ENCODE assay signal across 24 cellular contexts in the genomic region with DNA sequence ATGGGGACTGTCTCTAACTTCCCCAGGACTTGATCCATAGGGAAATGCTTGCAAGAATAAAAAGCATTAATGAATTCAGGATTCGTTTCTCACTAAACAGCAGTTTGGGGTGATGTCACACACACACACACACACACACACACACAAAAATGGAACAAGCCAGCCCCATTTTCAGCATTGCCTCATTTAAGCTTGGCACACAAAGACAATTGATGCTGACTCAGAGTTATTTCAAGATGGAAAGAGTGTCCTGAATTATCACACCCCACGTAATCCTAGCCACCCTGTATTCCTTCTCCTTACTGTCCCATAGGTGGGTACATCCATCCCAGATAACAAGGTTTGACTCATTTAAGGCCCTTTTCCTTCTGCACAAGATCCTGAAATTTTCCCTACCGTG.
"Had no signal": no experiment of that assay in that cellular context is flagged by ENCODE, and none has a peak within 500 bp of the region (broad histone marks: within the 10 kb centered on the region; RNA-seq: fewer than 3 reads in every experiment).

No MANE protein-coding gene starts in this region.

- H3K4me1 Mint-ChIP-seq: activated B cell treated with CpG ODN at 0.5 μM for 24 hours; activated CD4-positive, alpha-beta T cell treated with anti-CD3 and anti-CD28 coated beads, Interleukin-2, amount 10 ng/mL, durations not matched to agents 24 days and 14 days; activated CD8-positive, alpha-beta memory T cell treated with anti-CD3 and anti-CD28 coated beads, Interleukin-2, amount 10 ng/mL, durations not matched to agents 7 days and 5 days; central memory CD8-positive, alpha-beta T cell; T-cell had no signal

- H3K9me3 Mint-ChIP-seq: activated B cell treated with CpG ODN at 0.5 μM for 24 hours; activated CD4-positive, alpha-beta T cell treated with anti-CD3 and anti-CD28 coated beads, Interleukin-2, amount 10 ng/mL, durations not matched to agents 24 days and 14 days; activated naive CD4-positive, alpha-beta T cell treated with anti-CD3 and anti-CD28 coated beads for 36 hours; activated T-cell treated with anti-CD3 and anti-CD28 coated beads, Interleukin-2, amount 50 U/mL, for 4 hours; central memory CD8-positive, alpha-beta T cell; T-cell had no signal

- H3K27ac ChIP-seq: SK-N-MC had no signal

- DNase-seq: activated B cell treated with CpG ODN at 0.5 μM for 24 hours; activated CD4-positive, alpha-beta T cell treated with anti-CD3 and anti-CD28 coated beads for 1 hour; activated CD4-positive, alpha-beta T cell treated with anti-CD3 and anti-CD28 coated beads, Interleukin-2, amount 10 ng/mL, durations not matched to agents 24 days and 14 days; activated CD4-positive, alpha-beta T cell treated with anti-CD3 and anti-CD28 coated beads, Interleukin-2, amount 50 U/mL, for 48 hours; activated CD8-positive, alpha-beta memory T cell treated with anti-CD3 and anti-CD28 coated beads, Interleukin-2, amount 10 ng/mL, durations not matched to agents 7 days and 5 days; activated gamma-delta T cell; activated naive CD4-positive, alpha-beta T cell treated with anti-CD3 and anti-CD28 coated beads for 36 hours; activated T-cell treated with anti-CD3 and anti-CD28 coated beads, Interleukin-2, amount 50 U/mL, for 4 hours; Kasumi-1; KBM-7; NCI-H1092; NCI-H1417; NCI-H1930; NCI-H2171 treated with DMSO at 0.1 percent for 48 hours; NCI-H345; NCI-H510A; NCI-H526 treated with DMSO at 0.1 percent for 48 hours; NCI-H82; T-cell; T-helper 2 cell; T1000 had no signal

- ATAC-seq: activated CD8-positive, alpha-beta memory T cell treated with anti-CD3 and anti-CD28 coated beads, Interleukin-2, amount 10 ng/mL, durations not matched to agents 7 days and 5 days; activated T-cell treated with anti-CD3 and anti-CD28 coated beads, Interleukin-2, amount 50 U/mL, for 4 hours; T-cell had no signal

- H3K4me3 Mint-ChIP-seq: activated B cell treated with CpG ODN at 0.5 μM for 24 hours; activated CD4-positive, alpha-beta T cell treated with anti-CD3 and anti-CD28 coated beads, Interleukin-2, amount 10 ng/mL, durations not matched to agents 24 days and 14 days; activated CD8-positive, alpha-beta memory T cell treated with anti-CD3 and anti-CD28 coated beads, Interleukin-2, amount 10 ng/mL, durations not matched to agents 7 days and 5 days; activated naive CD4-positive, alpha-beta T cell treated with anti-CD3 and anti-CD28 coated beads for 36 hours; activated naive CD8-positive, alpha-beta T cell; activated T-cell treated with anti-CD3 and anti-CD28 coated beads, Interleukin-2, amount 50 U/mL, for 4 hours; central memory CD8-positive, alpha-beta T cell; T-cell had no signal

- H3K27me3 Mint-ChIP-seq: activated B cell treated with CpG ODN at 0.5 μM for 24 hours; activated CD4-positive, alpha-beta T cell treated with anti-CD3 and anti-CD28 coated beads, Interleukin-2, amount 10 ng/mL, durations not matched to agents 24 days and 14 days; activated CD8-positive, alpha-beta memory T cell treated with anti-CD3 and anti-CD28 coated beads, Interleukin-2, amount 10 ng/mL, durations not matched to agents 7 days and 5 days; activated naive CD8-positive, alpha-beta T cell; central memory CD8-positive, alpha-beta T cell had no signal

- H3K36me3 Mint-ChIP-seq: activated CD8-positive, alpha-beta memory T cell treated with anti-CD3 and anti-CD28 coated beads, Interleukin-2, amount 10 ng/mL, durations not matched to agents 7 days and 5 days; activated naive CD8-positive, alpha-beta T cell; T-cell had no signal

- H3K4me3 ChIP-seq: SK-N-MC had no signal

- H3K27ac Mint-ChIP-seq: activated B cell treated with CpG ODN at 0.5 μM for 24 hours; activated CD4-positive, alpha-beta T cell treated with anti-CD3 and anti-CD28 coated beads, Interleukin-2, amount 10 ng/mL, durations not matched to agents 24 days and 14 days; activated CD8-positive, alpha-beta memory T cell treated with anti-CD3 and anti-CD28 coated beads, Interleukin-2, amount 10 ng/mL, durations not matched to agents 7 days and 5 days; activated naive CD4-positive, alpha-beta T cell treated with anti-CD3 and anti-CD28 coated beads for 36 hours; activated naive CD8-positive, alpha-beta T cell; T-cell had no signal
